In genomic region chr13:85864963-85865530, GRCh38 we compare ENCODE assay signal across 9 cellular contexts.
DNase-seq lines count a peak whose midpoint lies in the region; ATAC-seq, FAIRE-seq and TF ChIP-seq lines count a peak whose summit lies in the region.
"Had no signal": no experiment of that assay in that cellular context is flagged by ENCODE, and none has a peak within 500 bp of the region (broad histone marks: within the 10 kb centered on the region; RNA-seq: fewer than 3 reads in every experiment).

No MANE protein-coding gene starts in this region.

- DNase-seq in GM13977 (ENCODE audit: low spot score) (peak; percentile 5), NCI-H146 treated with DMSO at 0.1 percent for 48 hours (lab: John Stamatoyannopoulos, UW; ENCODE audit: unreplicated experiment) (peak; percentile 23), bronchial epithelial cell (ENCODE audit: low read depth) (peak; percentile 72), neural progenitor cell (ENCODE audit: low spot score) (peak; percentile 58), spleen (no peak)
- DNase-seq: MG63, uterus had no signal

- H3K9me3 Mint-ChIP-seq in neural progenitor cell: peaks cover 2% of the 10 kb centered on the region

- H3K27me3 Mint-ChIP-seq in neural progenitor cell (ENCODE audit: insufficient read depth, low read depth): peaks cover 3% of the 10 kb centered on the region

- intact Hi-C loops in spleen (cut with DNase I; ENCODE audit: low total_unique reads): no loop called here

- H3K9me3 ChIP-seq in neural progenitor cell (ENCODE audit: low read depth) (no peaks in the 10 kb centered on the region), spleen (peaks cover 0 to 4% (median 0%) of the 10 kb centered on the region in 8 donors)
- H3K9me3 ChIP-seq: MG63, uterus had no signal

- ATAC-seq in HG03108 (IDR thresholded peaks at IDR 0.05; ENCODE audit: unreplicated experiment) (no peak), HG03045 (IDR thresholded peaks at IDR 0.05; ENCODE audit: unreplicated experiment) (no peak)

- no peak overlapping the region for H3K9ac ChIP-seq in neural progenitor cell

- no peaks in the 10 kb centered on the region for H3F3A ChIP-seq in neural progenitor cell (ENCODE audit: low read depth)

- no peak overlapping the region for H3K4me3 Mint-ChIP-seq in neural progenitor cell

- H3K36me3 ChIP-seq in bronchial epithelial cell (ENCODE audit: control insufficient read depth, insufficient read depth, low read length) (no peaks in the 10 kb centered on the region), neural progenitor cell (no peaks in the 10 kb centered on the region), spleen (no peaks in the 10 kb centered on the region)
- H3K36me3 ChIP-seq: MG63, uterus had no signal

- no peak overlapping the region for H3K4me2 ChIP-seq in neural progenitor cell

- H3K27ac Mint-ChIP-seq in neural progenitor cell: no peak overlapping the region

- H3K79me2 ChIP-seq in neural progenitor cell (ENCODE audit: low read depth): no peaks in the 10 kb centered on the region

- H3K4me3 ChIP-seq in bronchial epithelial cell (ENCODE audit: low read depth, low read length) (no peak overlapping the region), neural progenitor cell (no peak overlapping the region), spleen (no peak overlapping the region)
- H3K4me3 ChIP-seq: MG63, uterus had no signal

- H2AFZ ChIP-seq in neural progenitor cell (replicated peaks): no peak overlapping the region

- H3K27ac ChIP-seq in neural progenitor cell (no peak overlapping the region), spleen (no peak overlapping the region)
- H3K27ac ChIP-seq: uterus had no signal

- H3K4me1 ChIP-seq in neural progenitor cell (no peaks in the 10 kb centered on the region), spleen (no peaks in the 10 kb centered on the region)
- H3K4me1 ChIP-seq: uterus had no signal

- no peak for FAIRE-seq in bronchial epithelial cell (lab: Jason Lieb, UNC)

- TF ChIP-seq CTCF in GM13977 (IDR thresholded peaks at IDR 0.05; ENCODE audit: extremely low read depth, insufficient read depth, missing control alignments) (peak; percentile 46), bronchial epithelial cell (IDR thresholded peaks at IDR 0.05; ENCODE audit: insufficient read depth, low read length, severe bottlenecking) (peak; percentile 51), neural progenitor cell (IDR thresholded peaks at IDR 0.05) (peak; percentile 62), spleen (IDR thresholded peaks at IDR 0.05 in 8 of 11, conservative IDR thresholded peaks at IDR 0.05 in 3 of 11) (no peak)

- no peaks in the 10 kb centered on the region for H4K20me1 ChIP-seq in neural progenitor cell (ENCODE audit: low read depth)

- WGBS in spleen, 5 donors: 62 to 78% (median 70%) methylated on average over 1 of the region's 1 CpG

- in situ Hi-C loops in GM13977 (cut with MboI; ENCODE audit: low pct_unique_long_range_greater_than_20kb, low sequenced_read_pairs, unreplicated experiment): no loop called here

- no peaks in the 10 kb centered on the region for H3K4me1 Mint-ChIP-seq in neural progenitor cell

- no peaks in the 10 kb centered on the region for H3K36me3 Mint-ChIP-seq in neural progenitor cell

- H3K27me3 ChIP-seq in bronchial epithelial cell (ENCODE audit: control insufficient read depth, insufficient read depth, low read length) (no peaks in the 10 kb centered on the region), neural progenitor cell (no peaks in the 10 kb centered on the region), spleen (replicated peaks in 1 of 7) (no peaks in the 10 kb centered on the region)
- H3K27me3 ChIP-seq: MG63, uterus had no signal

- TF ChIP-seq POLR2A in spleen (IDR thresholded peaks at IDR 0.05): no peak

Comparison
In these comparisons a context has a peak if more than half of its experiments do, and no peak if none do; other contexts are left out.
1. CTCF ChIP-seq: peak in GM13977 (single experiment), bronchial epithelial cell (single experiment) and neural progenitor cell (single experiment); none in spleen (0 of 11).